9 cellular contexts compared by ENCODE assay signal in the genomic region with DNA sequence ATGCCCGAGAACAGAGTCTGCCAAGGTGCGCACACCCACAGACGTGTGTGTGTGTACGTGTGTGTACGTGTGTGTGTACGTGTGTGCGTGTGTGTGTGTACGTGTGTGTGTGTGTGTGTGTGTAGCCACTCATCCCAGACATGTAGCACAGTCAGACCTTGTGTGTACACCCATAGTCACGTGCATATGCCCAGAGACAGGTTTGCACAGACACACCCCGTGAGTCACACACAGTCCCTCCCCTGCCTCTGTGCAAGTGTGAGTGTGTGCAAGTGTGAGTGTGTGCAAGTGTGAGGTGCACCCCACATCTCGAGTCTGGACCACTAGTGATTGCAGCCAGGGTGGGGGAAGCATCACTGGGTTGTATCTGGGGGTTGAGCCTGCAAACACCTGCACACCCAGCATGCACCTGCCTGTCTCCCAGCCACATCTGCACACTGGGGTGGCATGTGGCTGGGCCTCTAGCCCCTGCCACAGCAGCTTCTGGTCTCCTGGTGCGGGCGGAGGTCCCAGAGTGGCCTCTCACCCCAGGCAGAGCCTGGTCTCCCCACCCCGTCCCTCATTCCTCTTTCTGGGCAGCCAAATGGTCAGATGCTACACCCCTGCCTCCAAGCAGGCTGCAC. TPM values are rescaled to one million over a fixed set of nuclear protein-coding genes. Genes with fewer than 3 reads are reported as not detected.
A peak's percentile ranks its signal among the peaks of the same experiment; 100 is the strongest.
DNase-seq lines count a peak whose midpoint lies in the region; ATAC-seq, FAIRE-seq and TF ChIP-seq lines count a peak whose summit lies in the region.
"Had no signal": no experiment of that assay in that cellular context is flagged by ENCODE, and none has a peak within 500 bp of the region (broad histone marks: within the 10 kb centered on the region; RNA-seq: fewer than 3 reads in every experiment).

No MANE protein-coding gene starts in this region.

- no peak overlapping the region for H3K4me3 ChIP-seq in fibroblast of lung (replicated peaks in 1 of 4; ENCODE audit: control extremely low read depth in 1 of 4, insufficient read depth in 1 of 4, low read depth in 3 of 4, low read length in 4 of 4)
- H3K4me3 ChIP-seq in sigmoid colon: peak overlapping the region in 2 of 4 donors; percentile 34 to 39

- TF ChIP-seq CTCF in fibroblast of lung (conservative IDR thresholded peaks at IDR 0.05 in 1 of 2, IDR thresholded peaks at IDR 0.05 in 1 of 2; ENCODE audit: low read depth in 1 of 2, low read length in 2 of 2) (no peak), sigmoid colon (IDR thresholded peaks at IDR 0.05) (no peak)

- ATAC-seq in GM18858 (IDR thresholded peaks at IDR 0.05; ENCODE audit: unreplicated experiment) (no peak), GM18868 (IDR thresholded peaks at IDR 0.05; ENCODE audit: unreplicated experiment) (no peak)

- FAIRE-seq in GM12891 (lab: Jason Lieb, UNC): peak; percentile 77

- TF ChIP-seq POLR2A in GM12891 (IDR thresholded peaks at IDR 0.05; ENCODE audit: low read depth, low read length) (no peak), sigmoid colon (IDR thresholded peaks at IDR 0.05) (no peak)

- 43 to 51% methylated on average over 14 of the region's 14 CpGs for WGBS in sigmoid colon, 2 donors

- DNase-seq in GM12891 (ENCODE audit: insufficient read length, low spot score) (no peak), SHP77 (lab: John Stamatoyannopoulos, UW) (peak; percentile 75 to 78), fibroblast of lung (ENCODE audit: low read depth in 2 of 2) (peak; percentile 51 to 53), sigmoid colon (no peak), NCI-H526 treated with DMSO at 0.1 percent for 48 hours (lab: John Stamatoyannopoulos, UW) (no peak), cerebellum (ENCODE audit: low spot score) (no peak)
- DNase-seq: activated B cell treated with CpG ODN at 0.5 μM for 24 hours had no signal

- no peaks in the 10 kb centered on the region for H4K20me1 ChIP-seq in fibroblast of lung (ENCODE audit: control insufficient read depth, extremely low read depth, insufficient read depth, low read length)

- no peaks in the 10 kb centered on the region for H3K27me3 ChIP-seq in fibroblast of lung (ENCODE audit: control insufficient read depth, insufficient read depth, low read length)
- H3K27me3 ChIP-seq in sigmoid colon: no peaks in the 10 kb centered on the region

- intact Hi-C loops in sigmoid colon (cut with DNase I): no loop called here

- H3K4me2 ChIP-seq in fibroblast of lung (ENCODE audit: extremely low read depth, insufficient read depth, low read length): peak overlapping the region; percentile 57

- peak overlapping the region; percentile 33 for H3K9ac ChIP-seq in fibroblast of lung (ENCODE audit: insufficient read depth, low read length)

- H3K27ac ChIP-seq in fibroblast of lung (ENCODE audit: insufficient read depth, low read length): peak overlapping the region; percentile 91
- peak overlapping the region; percentile 76 to 99 (median 82) for H3K27ac ChIP-seq in sigmoid colon

- H3K9me3 ChIP-seq in fibroblast of lung (ENCODE audit: control insufficient read depth, insufficient read depth, low read depth, low read length) (no peaks in the 10 kb centered on the region), sigmoid colon (no peaks in the 10 kb centered on the region)

- H3K36me3 ChIP-seq in fibroblast of lung (ENCODE audit: control insufficient read depth, insufficient read depth, low read length) (no peaks in the 10 kb centered on the region), sigmoid colon (no peaks in the 10 kb centered on the region)

- H2AFZ ChIP-seq in fibroblast of lung (ENCODE audit: low read length): no peak overlapping the region

- TF ChIP-seq EP300 in sigmoid colon (IDR thresholded peaks at IDR 0.05): no peak

- H3K4me1 ChIP-seq in fibroblast of lung (ENCODE audit: control insufficient read depth, extremely low read depth, insufficient read depth, low read length): peaks cover 59% of the 10 kb centered on the region
- peaks cover 0 to 70% (median 66%) of the 10 kb centered on the region in 4 donors for H3K4me1 ChIP-seq in sigmoid colon

- peaks cover 2% of the 10 kb centered on the region for H3K79me2 ChIP-seq in fibroblast of lung (ENCODE audit: control insufficient read depth, insufficient read depth, low read length)

TF ChIP-seq in GM12891, 5 proteins besides CTCF, POLR2A, EP300 and RAD21:
- TF ChIP-seq SPI1 (IDR thresholded peaks at IDR 0.05; ENCODE audit: low read depth, low read length): no peak
- TF ChIP-seq POLR2AphosphoS5 (IDR thresholded peaks at IDR 0.05; ENCODE audit: low read depth, low read length): no peak
- TF ChIP-seq TAF1 (IDR thresholded peaks at IDR 0.05; ENCODE audit: low read depth, low read length): no peak
- no peak for TF ChIP-seq POU2F2 (IDR thresholded peaks at IDR 0.05; ENCODE audit: low read depth, low read length)
- TF ChIP-seq PAX5 (IDR thresholded peaks at IDR 0.05; ENCODE audit: insufficient read depth, low read length, severe bottlenecking): no peak

RNA-seq across cellular contexts. Expression of gene BAHCC1, which starts 23.6 kb away (rescaled TPM):
- polyA plus RNA-seq in GM12891 (2012; ENCODE audit: low read depth, missing spikeins): 0.01 TPM
- total RNA-seq in fibroblast of lung: 3.9 and 7.3 TPM in 2 replicates
- 1.5 and 1.8 TPM in 2 replicates for polyA plus RNA-seq in fibroblast of lung
- 6.8 and 7.2 TPM in 2 replicates for polyA plus RNA-seq in fibroblast of lung (2012)
- polyA minus RNA-seq in fibroblast of lung (ENCODE audit: low replicate concordance): 6.3 and 8.6 TPM in 2 replicates
- total RNA-seq in sigmoid colon: 10 to 100 TPM in 1 of 4 donors, 1 to 10 TPM in 3; 3.8 to 18.6 (median 7.2) TPM
- polyA plus RNA-seq in sigmoid colon: 10 to 100 TPM in 1 of 3 donors, 1 to 10 TPM in 2; 1.8 to 12.9 (median 3.0) TPM
- total RNA-seq in cerebellum: 20.5 TPM

Comparison
In these comparisons a context has a peak if more than half of its experiments do, and no peak if none do; other contexts are left out.
1. DNase-seq: peak in SHP77 (2 of 2) and fibroblast of lung (2 of 2); none in GM12891 (single experiment), sigmoid colon (single experiment), NCI-H526 treated with DMSO at 0.1 percent for 48 hours (single experiment) and cerebellum (single experiment).